ENCODE assay signal across 1 cellular context in the genomic region with DNA sequence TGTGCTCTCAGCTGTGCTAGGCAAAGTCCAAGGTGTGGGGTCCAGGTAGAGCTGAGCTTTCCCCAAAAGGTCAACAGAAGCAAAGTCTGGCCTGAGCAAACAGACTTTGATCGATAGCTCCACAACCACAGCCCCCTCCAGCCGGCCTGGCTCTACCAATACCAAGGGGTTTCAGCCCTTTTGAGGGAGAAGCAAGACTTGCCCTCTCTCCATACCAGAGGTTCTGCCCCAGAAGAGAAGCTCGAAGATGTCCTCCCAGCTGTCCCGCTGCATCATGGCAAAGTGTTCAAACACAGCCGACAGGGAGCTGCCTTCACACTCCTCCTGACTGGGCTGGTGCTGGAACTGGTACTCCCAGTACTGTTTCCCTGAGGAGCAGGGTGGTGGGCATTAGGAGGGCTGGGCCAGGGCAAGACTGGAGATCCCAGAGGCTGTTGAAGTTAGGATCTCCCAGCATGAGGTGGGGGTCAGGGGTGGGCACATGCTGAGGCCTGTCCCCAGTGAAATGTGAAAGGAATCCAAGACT.
TF ChIP-seq lines count a peak whose summit lies in the region.

No MANE protein-coding gene starts in this region.

TF ChIP-seq in liver, 16 proteins besides CTCF, POLR2A, EP300 and RAD21 (continued from another document):
- TF ChIP-seq, protein P1, sequence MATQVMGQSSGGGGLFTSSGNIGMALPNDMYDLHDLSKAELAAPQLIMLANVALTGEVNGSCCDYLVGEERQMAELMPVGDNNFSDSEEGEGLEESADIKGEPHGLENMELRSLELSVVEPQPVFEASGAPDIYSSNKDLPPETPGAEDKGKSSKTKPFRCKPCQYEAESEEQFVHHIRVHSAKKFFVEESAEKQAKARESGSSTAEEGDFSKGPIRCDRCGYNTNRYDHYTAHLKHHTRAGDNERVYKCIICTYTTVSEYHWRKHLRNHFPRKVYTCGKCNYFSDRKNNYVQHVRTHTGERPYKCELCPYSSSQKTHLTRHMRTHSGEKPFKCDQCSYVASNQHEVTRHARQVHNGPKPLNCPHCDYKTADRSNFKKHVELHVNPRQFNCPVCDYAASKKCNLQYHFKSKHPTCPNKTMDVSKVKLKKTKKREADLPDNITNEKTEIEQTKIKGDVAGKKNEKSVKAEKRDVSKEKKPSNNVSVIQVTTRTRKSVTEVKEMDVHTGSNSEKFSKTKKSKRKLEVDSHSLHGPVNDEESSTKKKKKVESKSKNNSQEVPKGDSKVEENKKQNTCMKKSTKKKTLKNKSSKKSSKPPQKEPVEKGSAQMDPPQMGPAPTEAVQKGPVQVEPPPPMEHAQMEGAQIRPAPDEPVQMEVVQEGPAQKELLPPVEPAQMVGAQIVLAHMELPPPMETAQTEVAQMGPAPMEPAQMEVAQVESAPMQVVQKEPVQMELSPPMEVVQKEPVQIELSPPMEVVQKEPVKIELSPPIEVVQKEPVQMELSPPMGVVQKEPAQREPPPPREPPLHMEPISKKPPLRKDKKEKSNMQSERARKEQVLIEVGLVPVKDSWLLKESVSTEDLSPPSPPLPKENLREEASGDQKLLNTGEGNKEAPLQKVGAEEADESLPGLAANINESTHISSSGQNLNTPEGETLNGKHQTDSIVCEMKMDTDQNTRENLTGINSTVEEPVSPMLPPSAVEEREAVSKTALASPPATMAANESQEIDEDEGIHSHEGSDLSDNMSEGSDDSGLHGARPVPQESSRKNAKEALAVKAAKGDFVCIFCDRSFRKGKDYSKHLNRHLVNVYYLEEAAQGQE (IDR thresholded peaks at IDR 0.05): peak; percentile 79
- TF ChIP-seq HNF4G (IDR thresholded peaks at IDR 0.05): peak; percentile 99
- TF ChIP-seq HNF4A (conservative IDR thresholded peaks at IDR 0.05): peak; percentile 99
- TF ChIP-seq SP1 (IDR thresholded peaks at IDR 0.05): peak; percentile 94
- TF ChIP-seq NR2F2 (IDR thresholded peaks at IDR 0.05): peak; percentile 91
- TF ChIP-seq, protein P2, sequence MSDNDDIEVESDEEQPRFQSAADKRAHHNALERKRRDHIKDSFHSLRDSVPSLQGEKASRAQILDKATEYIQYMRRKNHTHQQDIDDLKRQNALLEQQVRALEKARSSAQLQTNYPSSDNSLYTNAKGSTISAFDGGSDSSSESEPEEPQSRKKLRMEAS (IDR thresholded peaks at IDR 0.05): peak; percentile 69
- TF ChIP-seq JUND (IDR thresholded peaks at IDR 0.05): peak; percentile 45 to 82
- TF ChIP-seq, protein P3, sequence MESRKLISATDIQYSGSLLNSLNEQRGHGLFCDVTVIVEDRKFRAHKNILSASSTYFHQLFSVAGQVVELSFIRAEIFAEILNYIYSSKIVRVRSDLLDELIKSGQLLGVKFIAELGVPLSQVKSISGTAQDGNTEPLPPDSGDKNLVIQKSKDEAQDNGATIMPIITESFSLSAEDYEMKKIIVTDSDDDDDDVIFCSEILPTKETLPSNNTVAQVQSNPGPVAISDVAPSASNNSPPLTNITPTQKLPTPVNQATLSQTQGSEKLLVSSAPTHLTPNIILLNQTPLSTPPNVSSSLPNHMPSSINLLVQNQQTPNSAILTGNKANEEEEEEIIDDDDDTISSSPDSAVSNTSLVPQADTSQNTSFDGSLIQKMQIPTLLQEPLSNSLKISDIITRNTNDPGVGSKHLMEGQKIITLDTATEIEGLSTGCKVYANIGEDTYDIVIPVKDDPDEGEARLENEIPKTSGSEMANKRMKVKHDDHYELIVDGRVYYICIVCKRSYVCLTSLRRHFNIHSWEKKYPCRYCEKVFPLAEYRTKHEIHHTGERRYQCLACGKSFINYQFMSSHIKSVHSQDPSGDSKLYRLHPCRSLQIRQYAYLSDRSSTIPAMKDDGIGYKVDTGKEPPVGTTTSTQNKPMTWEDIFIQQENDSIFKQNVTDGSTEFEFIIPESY (IDR thresholded peaks at IDR 0.05): peak; percentile 80
- TF ChIP-seq TAF1 (conservative IDR thresholded peaks at IDR 0.05): peak; percentile 90
- peak; percentile 84 for TF ChIP-seq FOXA1 (IDR thresholded peaks at IDR 0.05)
- peak; percentile 22 to 26 for TF ChIP-seq EGR1 (IDR thresholded peaks at IDR 0.05; ENCODE audit: low read depth in 2 of 2)
- TF ChIP-seq RXRA (IDR thresholded peaks at IDR 0.05): peak; percentile 89 to 92
- TF ChIP-seq FOXA2 (IDR thresholded peaks at IDR 0.05): peak; percentile 82
